In genomic region chr16:51359141-51359960, GRCh38 we compare ENCODE assay signal across 15 cellular contexts.
DNase-seq lines count a peak whose midpoint lies in the region; ATAC-seq, FAIRE-seq and TF ChIP-seq lines count a peak whose summit lies in the region.
"Had no signal": no experiment of that assay in that cellular context is flagged by ENCODE, and none has a peak within 500 bp of the region (broad histone marks: within the 10 kb centered on the region; RNA-seq: fewer than 3 reads in every experiment).

No MANE protein-coding gene starts in this region.

- H3K9me3 ChIP-seq in neuronal stem cell (replicated peaks in 1 of 2; ENCODE audit: control insufficient read depth in 2 of 2, insufficient read depth in 1 of 2, low read depth in 1 of 2, low read length in 2 of 2) = peaks cover 0 to 12% of the 10 kb centered on the region in 2 donors
- H3K9me3 ChIP-seq: BE2C had no signal

- H3K4me2 ChIP-seq in neuronal stem cell (ENCODE audit: insufficient read depth, low read length, poor library complexity, severe bottlenecking) = peak overlapping the region; percentile 35

- WGBS in neuronal stem cell (ENCODE audit: extremely low coverage in 2 of 2, insufficient read length in 2 of 2, insufficient replicate concordance in 1 of 2), 2 donors = no CpG with 5 or more reads among the region's 17 CpGs

- no peaks in the 10 kb centered on the region for H3K36me3 ChIP-seq in neuronal stem cell (replicated peaks in 1 of 2; ENCODE audit: control insufficient read depth in 2 of 2, insufficient read depth in 2 of 2, low read length in 2 of 2)
- H3K36me3 ChIP-seq: BE2C, WERI-Rb-1 had no signal

- H4K8ac ChIP-seq in neuronal stem cell (ENCODE audit: low read depth, low read length) = no peak overlapping the region

- TF ChIP-seq CTCF in AG10803 (conservative IDR thresholded peaks at IDR 0.05; ENCODE audit: low read length) (no peak), coronary artery (IDR thresholded peaks at IDR 0.05) (no peak)

- H3K4me1 ChIP-seq in neuronal stem cell (ENCODE audit: control insufficient read depth in 2 of 2, insufficient read depth in 1 of 2, low read depth in 1 of 2, low read length in 2 of 2) = peaks cover 18 to 37% of the 10 kb centered on the region in 2 donors
- H3K4me1 ChIP-seq: BE2C had no signal

- H2BK12ac ChIP-seq in neuronal stem cell (ENCODE audit: low read length) = no peak overlapping the region

- no peak overlapping the region for H3K14ac ChIP-seq in neuronal stem cell (ENCODE audit: low read length)

- no peak for FAIRE-seq in GM12891 (lab: Jason Lieb, UNC)
- FAIRE-seq: G401.6, RCC 7860 had no signal

- ATAC-seq in SK-N-SH treated with all-trans-retinoic acid at 6 μM for 48 hours (no peak), left ventricle myocardium superior (peak; percentile 53)
- ATAC-seq: activated T-cell treated with anti-CD3 and anti-CD28 coated beads, Interleukin-2, amount 50 U/mL, for 72 hours had no signal

- no peak overlapping the region for H4K91ac ChIP-seq in neuronal stem cell (ENCODE audit: low read depth, low read length, poor library complexity)

- no peak overlapping the region for H3K4ac ChIP-seq in neuronal stem cell (ENCODE audit: low read length)

- H2AK5ac ChIP-seq in neuronal stem cell (ENCODE audit: low read depth, low read length) = no peak overlapping the region

- no peak overlapping the region for H2BK5ac ChIP-seq in neuronal stem cell (ENCODE audit: low read length)

- no peak for TF ChIP-seq POLR2A in GM12891 (IDR thresholded peaks at IDR 0.05; ENCODE audit: low read depth, low read length)

- H3K27me3 ChIP-seq in neuronal stem cell (ENCODE audit: control insufficient read depth in 3 of 3, insufficient read depth in 3 of 3, low read depth in 1 of 3, low read length in 3 of 3) = no peaks in the 10 kb centered on the region
- H3K27me3 ChIP-seq: BE2C had no signal

- H3K18ac ChIP-seq in neuronal stem cell (ENCODE audit: low read length) = peak overlapping the region; percentile 74

- no peak overlapping the region for H3K9ac ChIP-seq in neuronal stem cell (ENCODE audit: low read depth, low read length, poor library complexity)

- H2AFZ ChIP-seq in neuronal stem cell (ENCODE audit: low read length) = peak overlapping the region; percentile 22

- DNase-seq in AG10803 (ENCODE audit: low read depth) (peak; percentile 11), left ventricle myocardium superior (peak; percentile 38), neuronal stem cell (ENCODE audit: low spot score) (peak; percentile 88), HK-2 (ENCODE audit: unreplicated experiment) (no peak), GM12891 (ENCODE audit: insufficient read length, low spot score) (no peak), NCI-H526 (lab: John Stamatoyannopoulos, UW) (no peak), coronary artery (ENCODE audit: low spot score) (no peak)
- DNase-seq: activated T-cell treated with anti-CD3 and anti-CD28 coated beads, Interleukin-2, amount 50 U/mL, for 72 hours; BE2C; cerebellar nuclear complex; NCI-H2171 treated with DMSO at 0.1 percent for 48 hours; WERI-Rb-1 had no signal

- H3K4me3 ChIP-seq in AG10803 (ENCODE audit: low read length) = no peak overlapping the region
- no peak overlapping the region for H3K4me3 ChIP-seq in neuronal stem cell (ENCODE audit: low read length in 2 of 2)
- no peak overlapping the region for H3K4me3 ChIP-seq in coronary artery

- no peak overlapping the region for H2BK120ac ChIP-seq in neuronal stem cell (ENCODE audit: low read depth, low read length)

- no peak overlapping the region for H2BK15ac ChIP-seq in neuronal stem cell (ENCODE audit: low read length)

- no peak overlapping the region for H3K23ac ChIP-seq in neuronal stem cell (ENCODE audit: low read depth, low read length, poor library complexity)

- H3K27ac ChIP-seq in neuronal stem cell (replicated peaks; ENCODE audit: low read length) (peak overlapping the region; percentile 94), coronary artery (no peak overlapping the region)
- H3K27ac ChIP-seq: WERI-Rb-1 had no signal

- intact Hi-C loops in left ventricle myocardium superior (cut with micrococcal nuclease) = no loop called here

- H3K79me1 ChIP-seq in neuronal stem cell (ENCODE audit: low read depth, low read length) = no peaks in the 10 kb centered on the region

TF ChIP-seq in SK-N-SH treated with all-trans-retinoic acid at 6 μM for 48 hours, 23 proteins besides CTCF, POLR2A, EP300 and RAD21:
- no peak for TF ChIP-seq ISL1 (CRISPR knock-in tag; IDR thresholded peaks at IDR 0.05)
- TF ChIP-seq TCF4 (CRISPR knock-in tag; IDR thresholded peaks at IDR 0.05; ENCODE audit: borderline replicate concordance) = peak; percentile 37; the same call in 1 of the 2 replicates
- no peak for TF ChIP-seq ARNTL (CRISPR knock-in tag; IDR thresholded peaks at IDR 0.05; ENCODE audit: borderline replicate concordance, low read depth)
- no peak for TF ChIP-seq CREB5 (CRISPR knock-in tag; IDR thresholded peaks at IDR 0.05; ENCODE audit: low read depth)
- no peak for TF ChIP-seq ZFP3 (CRISPR knock-in tag; IDR thresholded peaks at IDR 0.05)

TF ChIP-seq in GM12891, 5 proteins besides CTCF, POLR2A, EP300 and RAD21:
- no peak for TF ChIP-seq SPI1 (IDR thresholded peaks at IDR 0.05; ENCODE audit: low read depth, low read length)
- TF ChIP-seq PAX5 (IDR thresholded peaks at IDR 0.05; ENCODE audit: insufficient read depth, low read length, severe bottlenecking) = no peak

Comparison
In these comparisons a context has a peak if more than half of its experiments do, and no peak if none do; other contexts are left out.
1. DNase-seq: peak in AG10803 (single experiment), left ventricle myocardium superior (single experiment) and neuronal stem cell (single experiment); none in HK-2 (single experiment), GM12891 (single experiment), NCI-H526 (0 of 2) and coronary artery (single experiment).